1 cellular context compared by ENCODE assay signal in the genomic region with DNA sequence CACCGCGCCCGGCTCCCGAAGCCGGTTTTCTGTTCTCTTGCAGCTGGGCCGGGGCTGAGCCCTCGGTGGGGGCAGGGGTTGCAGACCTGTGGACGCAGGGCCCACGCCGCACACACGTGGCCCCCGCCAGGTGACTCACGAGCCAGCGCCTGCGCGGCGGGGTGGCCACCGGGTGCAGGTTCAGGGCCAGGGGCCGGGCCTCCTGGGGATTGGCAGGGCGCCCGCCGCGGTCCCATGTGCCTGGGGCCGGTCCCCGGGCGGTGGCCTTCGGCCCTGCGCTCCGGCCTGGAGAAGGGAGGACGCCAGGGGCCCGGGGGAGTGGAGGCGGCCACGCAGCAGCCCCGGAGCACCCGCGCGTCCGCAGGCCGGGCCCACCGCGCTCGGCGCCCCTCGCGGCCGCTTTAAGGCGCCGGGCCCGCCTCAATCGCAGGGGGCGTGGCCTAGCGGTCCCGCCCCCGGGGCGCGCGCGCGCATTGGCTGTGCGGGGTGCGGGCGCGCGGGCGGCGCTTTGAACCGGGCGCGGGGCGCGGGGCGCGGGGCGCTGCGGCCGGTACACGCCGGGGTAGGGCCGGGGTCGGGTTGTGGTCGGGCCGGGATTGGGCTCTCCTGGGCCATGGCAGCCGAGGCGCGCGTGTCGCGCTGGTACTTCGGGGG.
TF ChIP-seq lines count a peak whose summit lies in the region.

A gene with protein sequence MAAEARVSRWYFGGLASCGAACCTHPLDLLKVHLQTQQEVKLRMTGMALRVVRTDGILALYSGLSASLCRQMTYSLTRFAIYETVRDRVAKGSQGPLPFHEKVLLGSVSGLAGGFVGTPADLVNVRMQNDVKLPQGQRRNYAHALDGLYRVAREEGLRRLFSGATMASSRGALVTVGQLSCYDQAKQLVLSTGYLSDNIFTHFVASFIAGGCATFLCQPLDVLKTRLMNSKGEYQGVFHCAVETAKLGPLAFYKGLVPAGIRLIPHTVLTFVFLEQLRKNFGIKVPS (plus strand): TSS at position 471 of the 654 bp plus-strand sequence. CDS start 143 bp downstream, at position 614.

TF ChIP-seq in WTC11, 78 proteins besides CTCF, POLR2A, EP300 and RAD21 (continued from another document):
- TF ChIP-seq HMGXB4 (CRISPR knock-in tag; IDR thresholded peaks at IDR 0.05) = no peak
- no peak for TF ChIP-seq JAZF1 (CRISPR knock-in tag; IDR thresholded peaks at IDR 0.05)
- TF ChIP-seq IRF1 (CRISPR knock-in tag; IDR thresholded peaks at IDR 0.05) = no peak
- TF ChIP-seq SMAD3 (CRISPR knock-in tag; IDR thresholded peaks at IDR 0.05; ENCODE audit: borderline replicate concordance) = no peak
- TF ChIP-seq ATF1 (CRISPR knock-in tag; IDR thresholded peaks at IDR 0.05) = no peak
- TF ChIP-seq ZNF396 (CRISPR knock-in tag; IDR thresholded peaks at IDR 0.05; ENCODE audit: borderline replicate concordance) = no peak
- peak; percentile 94 for TF ChIP-seq GABPB1 (CRISPR knock-in tag; IDR thresholded peaks at IDR 0.05)
- TF ChIP-seq FOXJ3 (CRISPR knock-in tag; IDR thresholded peaks at IDR 0.05; ENCODE audit: borderline replicate concordance) = no peak
- no peak for TF ChIP-seq ZBTB21 (CRISPR knock-in tag; IDR thresholded peaks at IDR 0.05; ENCODE audit: borderline replicate concordance)
